Comparison of ENCODE assay signal across 8 cellular contexts in the genomic region with DNA sequence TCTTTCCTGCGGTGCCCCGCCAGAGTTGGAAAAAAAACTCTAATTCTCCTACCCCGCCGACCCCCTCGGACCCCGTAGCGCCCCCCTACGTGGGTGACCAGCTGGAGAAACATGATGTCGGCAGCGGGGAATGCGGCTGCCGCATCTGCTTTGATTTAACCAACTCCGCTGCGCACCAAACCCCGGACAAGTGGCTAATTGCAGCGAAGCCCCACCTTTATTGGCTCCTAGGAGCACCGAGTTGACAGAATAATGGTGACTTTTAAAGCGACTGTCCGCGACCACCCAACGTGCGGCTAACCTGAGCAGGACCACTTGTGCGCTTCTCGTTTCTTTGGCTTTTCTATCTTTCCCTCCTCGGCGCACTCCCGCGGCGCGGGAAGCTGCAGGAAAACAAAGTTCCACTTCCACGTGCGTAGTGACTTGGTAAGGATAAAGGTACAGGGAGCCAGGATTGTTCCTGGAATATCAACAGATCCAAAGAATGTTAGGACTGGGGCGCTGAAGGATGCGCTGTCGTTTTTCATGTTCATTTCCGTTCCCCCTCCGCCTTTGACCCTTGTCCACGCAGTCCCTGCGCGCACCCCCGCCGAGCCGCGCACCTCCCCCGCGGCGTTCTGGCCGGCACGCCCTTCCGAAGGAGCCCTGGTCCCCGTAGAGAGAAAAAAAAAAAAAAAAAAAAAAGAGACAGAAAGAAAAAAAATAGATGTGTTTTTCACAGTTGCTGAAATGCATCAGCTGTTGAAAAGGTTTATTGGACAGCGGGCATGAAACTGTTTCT. TPM values are rescaled to one million over a fixed set of nuclear protein-coding genes. Genes with fewer than 3 reads are reported as not detected.
DNase-seq lines count a peak whose midpoint lies in the region; ATAC-seq and TF ChIP-seq lines count a peak whose summit lies in the region.

No MANE protein-coding gene starts in this region.

- H3K36me3 Mint-ChIP-seq in CD4-positive, alpha-beta memory T cell = no peaks in the 10 kb centered on the region

- H4K20me1 ChIP-seq in IMR-90 (ENCODE audit: insufficient read depth, low read length) = no peaks in the 10 kb centered on the region

- H3K4me3 ChIP-seq in CD4-positive, alpha-beta memory T cell (ENCODE audit: low read length in 2 of 2) = no peak overlapping the region
- H3K4me3 ChIP-seq in IMR-90 (ENCODE audit: insufficient read depth, low read depth, low read length) (peak overlapping the region; percentile 63), brain microvascular endothelial cell (ENCODE audit: low read depth, low read length) (peak overlapping the region; percentile 64), mesenchymal stem cell (ENCODE audit: insufficient read depth in 1 of 2, low read depth in 1 of 2, low read length in 2 of 2) (peak overlapping the region; percentile 44 to 75), uterus (peak overlapping the region; percentile 8 to 15)

- peak overlapping the region; percentile 2; the same call in 1 of the 2 replicates for H3K18ac ChIP-seq in IMR-90 (ENCODE audit: low read depth, low read length)
- no peak overlapping the region for H3K18ac ChIP-seq in mesenchymal stem cell (ENCODE audit: low read depth in 1 of 2, low read length in 2 of 2)

- peaks cover 33 to 35% of the 10 kb centered on the region in 2 donors for H3K27me3 Mint-ChIP-seq in CD4-positive, alpha-beta memory T cell

- H2AK9ac ChIP-seq in IMR-90 (replicated peaks; ENCODE audit: low read depth, low read length, poor library complexity) = peak overlapping the region; percentile 74

- ATAC-seq in GM19351 (IDR thresholded peaks at IDR 0.05; ENCODE audit: unreplicated experiment) = peak; percentile 35
- ATAC-seq in IMR-90 (ENCODE audit: low read depth) = peak; percentile 36
- no peak for ATAC-seq in HG03108 (IDR thresholded peaks at IDR 0.05; ENCODE audit: unreplicated experiment)

- H3K4me3 Mint-ChIP-seq in CD4-positive, alpha-beta memory T cell = peak overlapping the region; percentile 7 to 67 (median 49)

- dilution Hi-C loops in IMR-90 (cut with HindIII; ENCODE audit: low sequenced_read_pairs, unreplicated experiment) = no loop called here

- no peak overlapping the region for H2BK12ac ChIP-seq in mesenchymal stem cell (ENCODE audit: low read length in 2 of 2)

- H3K36me3 ChIP-seq in CD4-positive, alpha-beta memory T cell (ENCODE audit: insufficient read depth, low read length) = no peaks in the 10 kb centered on the region
- H3K36me3 ChIP-seq in IMR-90 (ENCODE audit: control insufficient read depth, insufficient read depth, low read length) = no peaks in the 10 kb centered on the region
- H3K36me3 ChIP-seq in brain microvascular endothelial cell (replicated peaks) = no peaks in the 10 kb centered on the region
- H3K36me3 ChIP-seq in mesenchymal stem cell (ENCODE audit: control insufficient read depth in 1 of 2, insufficient read depth in 2 of 2, low read depth in 1 of 2, low read length in 2 of 2) = no peaks in the 10 kb centered on the region
- no peaks in the 10 kb centered on the region for H3K36me3 ChIP-seq in uterus

- H2BK120ac ChIP-seq in IMR-90 (ENCODE audit: low read depth, low read length) = peak overlapping the region; percentile 61
- no peak overlapping the region for H2BK120ac ChIP-seq in mesenchymal stem cell (ENCODE audit: low read depth, low read length)

- TF ChIP-seq POLR2A in IMR-90 (IDR thresholded peaks at IDR 0.05; ENCODE audit: low read depth, low read length) (no peak), uterus (IDR thresholded peaks at IDR 0.05) (no peak)

- CTCF ChIA-PET in CD4-positive, alpha-beta memory T cell (lab: Charles Lee; ENCODE audit: partially characterized antibody) = interaction anchor here (1.0 to 1.3 kb wide), 2 partner anchors 66 to 219 kb away, joined by 3 read pairs; a partner anchor contains a TSS
- CTCF ChIA-PET in IMR-90 (lab: Yijun Ruan, JAX) = interaction anchor here (0.9 to 1.9 kb wide), 2 partner anchors 29 to 322 kb away, joined by 3 to 6 read pairs; no protein-coding TSS in a partner anchor

- H3K79me1 ChIP-seq in IMR-90 (ENCODE audit: low read depth in 1 of 2, low read length in 2 of 2) (peaks cover 0 to 6% of the 10 kb centered on the region in 2 experiments; a peak in 1 of 4 replicates), mesenchymal stem cell (replicated peaks; ENCODE audit: low read length, poor library complexity, severe bottlenecking) (no peaks in the 10 kb centered on the region)

- intact Hi-C loops in CD4-positive, alpha-beta memory T cell (cut with micrococcal nuclease) = no loop called here
- intact Hi-C loops in IMR-90 (cut with micrococcal nuclease) = loop anchor here (10.0 kb wide), 1 partner anchor 525 kb away; no protein-coding TSS in a partner anchor
- intact Hi-C loops in uterus (cut with DNase I; ENCODE audit: low total_unique reads) = no loop called here

- no peak for TF ChIP-seq CTCF in IMR-90 (conservative IDR thresholded peaks at IDR 0.05; ENCODE audit: low read depth, low read length)
- TF ChIP-seq CTCF in brain microvascular endothelial cell (IDR thresholded peaks at IDR 0.05; ENCODE audit: low read depth, low read length, missing control alignments) = peak; percentile 1
- TF ChIP-seq CTCF in uterus (IDR thresholded peaks at IDR 0.05) = no peak

- H3K27ac ChIP-seq in CD4-positive, alpha-beta memory T cell (ENCODE audit: low read depth, low read length) = no peak overlapping the region
- no peak overlapping the region; the same call in 1 of the 2 replicates for H3K27ac ChIP-seq in IMR-90 (ENCODE audit: insufficient read depth, low read length)
- no peak overlapping the region for H3K27ac ChIP-seq in brain microvascular endothelial cell
- no peak overlapping the region for H3K27ac ChIP-seq in mesenchymal stem cell (ENCODE audit: low read length, poor library complexity, severe bottlenecking)
- no peak overlapping the region for H3K27ac ChIP-seq in uterus

- peak overlapping the region; percentile 66 for H2BK20ac ChIP-seq in IMR-90 (ENCODE audit: low read depth, low read length)

- H3K27ac Mint-ChIP-seq in CD4-positive, alpha-beta memory T cell = no peak overlapping the region

- H4K8ac ChIP-seq in IMR-90 (ENCODE audit: low read depth in 2 of 2, low read length in 2 of 2) (peak overlapping the region in 1 of 2 experiments; percentile 23; a peak in 2 of 4 replicates), mesenchymal stem cell (ENCODE audit: low read length) (no peak overlapping the region)

- H2BK15ac ChIP-seq in IMR-90 (ENCODE audit: low read depth, low read length) (no peak overlapping the region), mesenchymal stem cell (ENCODE audit: low read depth, poor library complexity, severe bottlenecking) (no peak overlapping the region)

- DNase-seq in CD4-positive, alpha-beta memory T cell = no peak
- DNase-seq in IMR-90 = no peak
- DNase-seq in brain microvascular endothelial cell = no peak
- peak; percentile 30 for DNase-seq in mesenchymal stem cell
- DNase-seq in uterus = no peak
- DNase-seq in inferior parietal cortex (ENCODE audit: extremely low spot score) = no peak

- peaks cover 3% of the 10 kb centered on the region for H3K27me3 ChIP-seq in CD4-positive, alpha-beta memory T cell (ENCODE audit: insufficient read depth, low read length)
- H3K27me3 ChIP-seq in IMR-90 (ENCODE audit: control insufficient read depth, insufficient read depth, low read length) = peaks cover 21% of the 10 kb centered on the region
- H3K27me3 ChIP-seq in brain microvascular endothelial cell (replicated peaks) = no peaks in the 10 kb centered on the region
- peaks cover 16 to 31% of the 10 kb centered on the region in 2 experiments for H3K27me3 ChIP-seq in mesenchymal stem cell (ENCODE audit: control insufficient read depth in 1 of 2, insufficient read depth in 1 of 2, low read length in 2 of 2)
- H3K27me3 ChIP-seq in uterus = peaks cover 6 to 61% of the 10 kb centered on the region in 2 donors

- H3K56ac ChIP-seq in IMR-90 (ENCODE audit: extremely low read depth, insufficient read depth, low read length) = peak overlapping the region; percentile 57; the same call in 1 of the 2 replicates

- peaks cover 3 to 25% (median 15%) of the 10 kb centered on the region in 4 donors for H3K4me1 Mint-ChIP-seq in CD4-positive, alpha-beta memory T cell

- WGBS in IMR-90 (ENCODE audit: extremely low coverage in 2 of 2, insufficient read length in 1 of 2), 2 experiments = 0% methylated on average over 10 of the region's 52 CpGs; no CpG with 5 or more reads in 1 of the 2 experiments
- WGBS in mesenchymal stem cell = 1% methylated on average over 51 of the region's 52 CpGs

- peak overlapping the region; percentile 95 for H3K23ac ChIP-seq in IMR-90 (ENCODE audit: low read depth, low read length)
- H3K23ac ChIP-seq in mesenchymal stem cell (ENCODE audit: low read length in 2 of 2) = no peak overlapping the region

- no peaks in the 10 kb centered on the region for H3K9me3 Mint-ChIP-seq in CD4-positive, alpha-beta memory T cell

- BruUV-seq in IMR-90 (replicated peaks; lab: Mats Ljungman, UMichigan) = no TSS peak

- H3K9ac ChIP-seq in IMR-90 (ENCODE audit: low read depth, low read length) = peak overlapping the region; percentile 61; the same call in 1 of the 2 replicates
- peak overlapping the region; percentile 28 for H3K9ac ChIP-seq in mesenchymal stem cell (ENCODE audit: low read length)

- peaks cover 16% of the 10 kb centered on the region for H3K4me1 ChIP-seq in CD4-positive, alpha-beta memory T cell (ENCODE audit: insufficient read depth, low read length)
- H3K4me1 ChIP-seq in IMR-90 (ENCODE audit: control insufficient read depth, insufficient read depth, low read length) (no peaks in the 10 kb centered on the region), mesenchymal stem cell (ENCODE audit: control insufficient read depth, insufficient read depth, low read depth, low read length) (peaks cover 19% of the 10 kb centered on the region), uterus (peaks cover 0 to 16% of the 10 kb centered on the region in 2 donors)

- H2AFZ ChIP-seq in IMR-90 (replicated peaks; ENCODE audit: low read length, poor library complexity) = peak overlapping the region; percentile 87
- H2AFZ ChIP-seq in mesenchymal stem cell (ENCODE audit: low read depth, low read length) = no peak overlapping the region

- H3K4ac ChIP-seq in IMR-90 (ENCODE audit: low read depth, low read length) = peak overlapping the region; percentile 54
- no peak overlapping the region for H3K4ac ChIP-seq in mesenchymal stem cell (ENCODE audit: low read depth in 1 of 2, low read length in 2 of 2)

- no peaks in the 10 kb centered on the region for H3K9me1 ChIP-seq in IMR-90 (ENCODE audit: insufficient read depth, low read length)

- H3K14ac ChIP-seq in IMR-90 (replicated peaks; ENCODE audit: low read depth, low read length) = peak overlapping the region; percentile 63; the same call in 1 of the 2 replicates
- H3K14ac ChIP-seq in mesenchymal stem cell (ENCODE audit: low read length in 2 of 2) = peak overlapping the region in 1 of 2 experiments; percentile 20

- TF ChIP-seq RAD21 in IMR-90 (IDR thresholded peaks at IDR 0.05; ENCODE audit: low read length) = no peak

- H4K5ac ChIP-seq in IMR-90 (ENCODE audit: low read depth, low read length) = no peak overlapping the region

- POLR2A ChIA-PET in CD4-positive, alpha-beta memory T cell (lab: Charles Lee; ENCODE audit: partially characterized antibody) = no interaction called here
- POLR2A ChIA-PET in IMR-90 (lab: Charles Lee; ENCODE audit: unreplicated experiment) = interaction anchor here (0.6 to 1.0 kb wide), 4 partner anchors 25 to 170 kb away, joined by 3 to 27 read pairs (median 9); no protein-coding TSS in a partner anchor

- H3K9me3 ChIP-seq in CD4-positive, alpha-beta memory T cell (ENCODE audit: control insufficient read depth in 1 of 2, low read length in 2 of 2) = no peaks in the 10 kb centered on the region
- H3K9me3 ChIP-seq in IMR-90 (ENCODE audit: control insufficient read depth, insufficient read depth, low read length) (no peaks in the 10 kb centered on the region), mesenchymal stem cell (ENCODE audit: control insufficient read depth, low read length) (no peaks in the 10 kb centered on the region), uterus (no peaks in the 10 kb centered on the region)

- H4K91ac ChIP-seq in IMR-90 (ENCODE audit: insufficient read depth, low read depth, low read length) = no peak overlapping the region; the same call in 1 of the 2 replicates
- no peak overlapping the region for H4K91ac ChIP-seq in mesenchymal stem cell (ENCODE audit: low read length)

- H3K4me2 ChIP-seq in IMR-90 (ENCODE audit: low read depth, low read length) (peak overlapping the region; percentile 92), mesenchymal stem cell (ENCODE audit: low read length, poor library complexity, severe bottlenecking) (peak overlapping the region; percentile 95)

- in situ Hi-C loops in IMR-90 (cut with MboI; ENCODE audit: low sequenced_read_pairs) (loop anchor here (25.0 kb wide), 2 partner anchors 193 to 343 kb away; a partner anchor contains a TSS), brain microvascular endothelial cell (cut with HindIII; ENCODE audit: low pct_ligation_motif_present, low sequenced_read_pairs) (loop anchor here (25.0 kb wide), 2 partner anchors 193 to 343 kb away; a partner anchor contains a TSS)

- H2AK5ac ChIP-seq in IMR-90 (ENCODE audit: low read depth, low read length) (no peak overlapping the region), mesenchymal stem cell (ENCODE audit: low read length, severe bottlenecking) (no peak overlapping the region)

- H2BK5ac ChIP-seq in IMR-90 (ENCODE audit: low read depth, low read length, poor library complexity, severe bottlenecking) (no peak overlapping the region), mesenchymal stem cell (ENCODE audit: low read depth, low read length, poor library complexity, severe bottlenecking) (no peak overlapping the region)

RNA-seq across cellular contexts. Expression of a gene that starts 1.4 kb away (rescaled TPM):
- not detected for total RNA-seq in CD4-positive, alpha-beta memory T cell
- polyA plus RNA-seq in CD4-positive, alpha-beta memory T cell = not detected
- total RNA-seq in IMR-90 (2012; rRNA removed) = 1.1 and 1.7 TPM in 2 replicates
- 0.68 and 0.95 TPM in 2 replicates for polyA plus RNA-seq in IMR-90 (2012; rRNA removed)
- 0.22 and 0.25 TPM in 2 replicates for polyA plus RNA-seq in IMR-90 (2012; cell fraction: cytosol; rRNA removed)
- 0.18 and 0.41 TPM in 2 replicates for polyA plus RNA-seq in IMR-90 (2012; cell fraction: nucleus; rRNA removed; ENCODE audit: low replicate concordance)
- polyA plus RNA-seq in mesenchymal stem cell (2013, experiment 1 of 2) = 0.73 TPM
- polyA plus RNA-seq in mesenchymal stem cell (2013, experiment 2 of 2) = 0.85 TPM
- total RNA-seq in uterus = 1 to 10 TPM in 1 of 4 donors, not detected in 3; 1.7 TPM

Comparison
In these comparisons a context has a peak if more than half of its experiments do, and no peak if none do; other contexts are left out.
1. H3K4me3 ChIP-seq: peak in IMR-90 (single experiment), brain microvascular endothelial cell (single experiment), mesenchymal stem cell (2 of 2) and uterus (2 of 2); none in CD4-positive, alpha-beta memory T cell (0 of 2).